In the genomic region with DNA sequence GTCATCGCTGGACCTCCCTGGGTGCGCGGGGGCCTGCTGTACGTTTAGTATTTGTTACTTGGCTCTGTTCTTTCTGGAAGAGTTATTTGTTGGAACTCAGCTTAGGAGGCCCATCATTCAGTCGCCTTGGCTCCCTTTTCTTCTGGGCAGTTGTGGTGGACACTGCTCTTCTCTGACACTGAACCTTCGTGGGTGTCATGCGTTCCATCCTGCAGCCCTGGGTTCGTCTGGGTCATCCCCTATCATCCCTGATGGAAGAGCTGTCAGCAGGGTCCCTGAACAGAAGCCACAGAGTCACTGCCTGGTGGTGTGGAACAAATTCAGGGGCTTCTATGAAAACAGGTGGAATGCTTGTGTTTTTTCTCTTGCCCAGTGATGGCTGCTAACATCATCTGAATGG, we compare ENCODE assay signal across 36 cellular contexts.
"Had no signal": no experiment of that assay in that cellular context is flagged by ENCODE, and none has a peak within 500 bp of the region (broad histone marks: within the 10 kb centered on the region; RNA-seq: fewer than 3 reads in every experiment).

No MANE protein-coding gene starts in this region.

- H3K4me3 ChIP-seq: ascending aorta, cardiac muscle cell had no signal

- H3K27ac ChIP-seq: ascending aorta, cardiac muscle cell, VCaP had no signal

- H3K27me3 ChIP-seq: ascending aorta, cardiac muscle cell had no signal

- H3K4me1 Mint-ChIP-seq: activated B cell treated with CpG ODN at 0.5 μM for 24 hours; activated CD4-positive, alpha-beta T cell treated with anti-CD3 and anti-CD28 coated beads, Interleukin-2, amount 10 ng/mL, durations not matched to agents 24 days and 14 days; activated naive CD4-positive, alpha-beta T cell treated with anti-CD3 and anti-CD28 coated beads, Interleukin-2, amount 10 ng/mL, durations not matched to agents 7 days and 5 days; activated naive CD4-positive, alpha-beta T cell treated with anti-CD3 and anti-CD28 coated beads, Interleukin-2, amount 50 U/mL, for 24 hours; activated T-helper 17 cell treated with anti-CD3 and anti-CD28 coated beads, Interleukin-2, amount 50 U/mL, for 72 hours; central memory CD8-positive, alpha-beta T cell had no signal

- ATAC-seq: activated CD8-positive, alpha-beta T cell treated with anti-CD3 and anti-CD28 coated beads for 36 hours; activated T-cell treated with anti-CD3 and anti-CD28 coated beads, Interleukin-2, amount 50 U/mL, for 4 hours; activated T-cell treated with anti-CD3 and anti-CD28 coated beads, Interleukin-2, amount 50 U/mL, for 72 hours; activated T-helper 17 cell treated with anti-CD3 and anti-CD28 coated beads, Interleukin-2, amount 50 U/mL, for 72 hours had no signal

- DNase-seq: activated B cell treated with CpG ODN at 0.5 μM for 24 hours; activated CD4-positive, alpha-beta memory T cell treated with anti-CD3 and anti-CD28 coated beads for 36 hours; activated CD4-positive, alpha-beta T cell treated with anti-CD3 and anti-CD28 coated beads for 4 hours; activated CD4-positive, alpha-beta T cell treated with anti-CD3 and anti-CD28 coated beads, Interleukin-2, amount 10 ng/mL, durations not matched to agents 24 days and 14 days; activated CD4-positive, alpha-beta T cell treated with anti-CD3 and anti-CD28 coated beads, Interleukin-2, amount 50 U/mL, for 1 hour; activated CD4-positive, alpha-beta T cell treated with anti-CD3 and anti-CD28 coated beads, Interleukin-2, amount 50 U/mL, for 4 hours; activated CD4-positive, CD25-positive, alpha-beta regulatory T cell treated with anti-CD3 and anti-CD28 coated beads, Interleukin-2, amount 50 U/mL, for 72 hours; activated CD8-positive, alpha-beta memory T cell treated with anti-CD3 and anti-CD28 coated beads, Interleukin-2, amount 50 U/mL, for 48 hours; activated CD8-positive, alpha-beta T cell treated with anti-CD3 and anti-CD28 coated beads for 36 hours; activated effector memory CD4-positive, alpha-beta T cell treated with anti-CD3 and anti-CD28 coated beads, Interleukin-2, amount 50 U/mL, for 16 hours; activated gamma-delta T cell treated with Interleukin-2 at 50 U/mL for 16 hours; activated naive CD4-positive, alpha-beta T cell; activated naive CD4-positive, alpha-beta T cell treated with anti-CD3 and anti-CD28 coated beads, Interleukin-2, amount 10 ng/mL, durations not matched to agents 7 days and 5 days; activated T-cell treated with anti-CD3 and anti-CD28 coated beads, Interleukin-2, amount 50 U/mL, for 1 hour; activated T-cell treated with anti-CD3 and anti-CD28 coated beads, Interleukin-2, amount 50 U/mL, for 4 hours; activated T-cell treated with anti-CD3 and anti-CD28 coated beads, Interleukin-2, amount 50 U/mL, for 72 hours; amygdala; anterior cingulate cortex; cerebellar nuclear complex; SW 1271; T-helper 1 cell; T-helper 2 cell; T-helper 9 cell had no signal

- H3K36me3 ChIP-seq: ascending aorta, cardiac muscle cell had no signal

- FAIRE-seq: bronchial epithelial cell, TTC549 had no signal

- H3K27me3 Mint-ChIP-seq: brain had no signal

- H3K9me3 ChIP-seq: ascending aorta had no signal

- H3K9me3 Mint-ChIP-seq: activated B cell treated with CpG ODN at 0.5 μM for 24 hours; activated CD4-positive, alpha-beta memory T cell treated with anti-CD3 and anti-CD28 coated beads for 36 hours; activated CD4-positive, alpha-beta T cell treated with anti-CD3 and anti-CD28 coated beads, Interleukin-2, amount 10 ng/mL, durations not matched to agents 24 days and 14 days; activated CD8-positive, alpha-beta T cell treated with anti-CD3 and anti-CD28 coated beads for 36 hours; activated naive CD4-positive, alpha-beta T cell treated with anti-CD3 and anti-CD28 coated beads, Interleukin-2, amount 10 ng/mL, durations not matched to agents 7 days and 5 days; activated naive CD4-positive, alpha-beta T cell treated with anti-CD3 and anti-CD28 coated beads, Interleukin-2, amount 50 U/mL, for 24 hours; activated T-cell treated with anti-CD3 and anti-CD28 coated beads, Interleukin-2, amount 50 U/mL, for 4 hours; activated T-cell treated with anti-CD3 and anti-CD28 coated beads, Interleukin-2, amount 50 U/mL, for 72 hours; activated T-helper 1 cell treated with anti-CD3 and anti-CD28 coated beads, Interleukin-12 subunit alpha, Interleukin-12 subunit beta, Interleukin-2, Interleukin-4 antibody, amounts not matched to agents 30 ng/mL and 10 ng/mL and 1 ng/mL, durations not matched to agents 14 hours and 24 hours and 36 hours; activated T-helper 17 cell treated with anti-CD3 and anti-CD28 coated beads, Interleukin-2, amount 50 U/mL, for 72 hours; brain; central memory CD8-positive, alpha-beta T cell; T-helper 1 cell treated with Interleukin-12 subunit alpha and Interleukin-12 subunit beta and Interleukin-4 antibody, amounts not matched to agents 30 μg/mL and 1 μg/mL, for 36 hours; T-helper 2 cell treated with Interferon-gamma antibody and Interleukin-4, amounts not matched to agents 5 μg/mL and 100 μg/mL, for 36 hours had no signal

- H3K27ac Mint-ChIP-seq: activated B cell treated with CpG ODN at 0.5 μM for 24 hours; activated CD4-positive, alpha-beta memory T cell treated with anti-CD3 and anti-CD28 coated beads for 36 hours; activated CD4-positive, alpha-beta T cell treated with anti-CD3 and anti-CD28 coated beads, Interleukin-2, amount 10 ng/mL, durations not matched to agents 24 days and 14 days; activated CD8-positive, alpha-beta T cell treated with anti-CD3 and anti-CD28 coated beads for 36 hours; activated naive CD4-positive, alpha-beta T cell treated with anti-CD3 and anti-CD28 coated beads, Interleukin-2, amount 10 ng/mL, durations not matched to agents 7 days and 5 days; activated naive CD4-positive, alpha-beta T cell treated with anti-CD3 and anti-CD28 coated beads, Interleukin-2, amount 50 U/mL, for 24 hours; activated naive CD8-positive, alpha-beta T cell; activated T-cell treated with anti-CD3 and anti-CD28 coated beads, Interleukin-2, amount 50 U/mL, for 72 hours; activated T-helper 1 cell treated with anti-CD3 and anti-CD28 coated beads, Interleukin-12 subunit alpha, Interleukin-12 subunit beta, Interleukin-2, Interleukin-4 antibody, amounts not matched to agents 30 ng/mL and 10 ng/mL and 1 ng/mL, durations not matched to agents 14 hours and 24 hours and 36 hours; activated T-helper 17 cell treated with anti-CD3 and anti-CD28 coated beads, Interleukin-2, amount 50 U/mL, for 72 hours; T-helper 1 cell treated with Interleukin-12 subunit alpha and Interleukin-12 subunit beta and Interleukin-4 antibody, amounts not matched to agents 30 μg/mL and 1 μg/mL, for 36 hours; T-helper 2 cell treated with Interferon-gamma antibody and Interleukin-4, amounts not matched to agents 5 μg/mL and 100 μg/mL, for 36 hours had no signal

- H3K4me3 Mint-ChIP-seq: activated B cell treated with CpG ODN at 0.5 μM for 24 hours; activated CD4-positive, alpha-beta memory T cell treated with anti-CD3 and anti-CD28 coated beads for 36 hours; activated CD4-positive, alpha-beta T cell treated with anti-CD3 and anti-CD28 coated beads, Interleukin-2, amount 10 ng/mL, durations not matched to agents 24 days and 14 days; activated CD8-positive, alpha-beta T cell treated with anti-CD3 and anti-CD28 coated beads for 36 hours; activated naive CD4-positive, alpha-beta T cell treated with anti-CD3 and anti-CD28 coated beads, Interleukin-2, amount 10 ng/mL, durations not matched to agents 7 days and 5 days; activated naive CD4-positive, alpha-beta T cell treated with anti-CD3 and anti-CD28 coated beads, Interleukin-2, amount 50 U/mL, for 24 hours; activated naive CD8-positive, alpha-beta T cell; activated T-cell treated with anti-CD3 and anti-CD28 coated beads, Interleukin-2, amount 50 U/mL, for 4 hours; activated T-cell treated with anti-CD3 and anti-CD28 coated beads, Interleukin-2, amount 50 U/mL, for 72 hours; activated T-helper 1 cell treated with anti-CD3 and anti-CD28 coated beads, Interleukin-12 subunit alpha, Interleukin-12 subunit beta, Interleukin-2, Interleukin-4 antibody, amounts not matched to agents 30 ng/mL and 10 ng/mL and 1 ng/mL, durations not matched to agents 14 hours and 24 hours and 36 hours; activated T-helper 17 cell treated with anti-CD3 and anti-CD28 coated beads, Interleukin-2, amount 50 U/mL, for 72 hours; brain; central memory CD8-positive, alpha-beta T cell; T-helper 1 cell treated with Interleukin-12 subunit alpha and Interleukin-12 subunit beta and Interleukin-4 antibody, amounts not matched to agents 30 μg/mL and 1 μg/mL, for 36 hours; T-helper 2 cell treated with Interferon-gamma antibody and Interleukin-4, amounts not matched to agents 5 μg/mL and 100 μg/mL, for 36 hours had no signal

- H3K36me3 Mint-ChIP-seq: activated CD4-positive, alpha-beta memory T cell treated with anti-CD3 and anti-CD28 coated beads for 36 hours; activated naive CD4-positive, alpha-beta T cell treated with anti-CD3 and anti-CD28 coated beads, Interleukin-2, amount 10 ng/mL, durations not matched to agents 7 days and 5 days; activated naive CD4-positive, alpha-beta T cell treated with anti-CD3 and anti-CD28 coated beads, Interleukin-2, amount 50 U/mL, for 24 hours; activated naive CD8-positive, alpha-beta T cell; brain had no signal

- H3K4me1 ChIP-seq: ascending aorta had no signal
